8 cellular contexts compared by ENCODE assay signal in the genomic region with DNA sequence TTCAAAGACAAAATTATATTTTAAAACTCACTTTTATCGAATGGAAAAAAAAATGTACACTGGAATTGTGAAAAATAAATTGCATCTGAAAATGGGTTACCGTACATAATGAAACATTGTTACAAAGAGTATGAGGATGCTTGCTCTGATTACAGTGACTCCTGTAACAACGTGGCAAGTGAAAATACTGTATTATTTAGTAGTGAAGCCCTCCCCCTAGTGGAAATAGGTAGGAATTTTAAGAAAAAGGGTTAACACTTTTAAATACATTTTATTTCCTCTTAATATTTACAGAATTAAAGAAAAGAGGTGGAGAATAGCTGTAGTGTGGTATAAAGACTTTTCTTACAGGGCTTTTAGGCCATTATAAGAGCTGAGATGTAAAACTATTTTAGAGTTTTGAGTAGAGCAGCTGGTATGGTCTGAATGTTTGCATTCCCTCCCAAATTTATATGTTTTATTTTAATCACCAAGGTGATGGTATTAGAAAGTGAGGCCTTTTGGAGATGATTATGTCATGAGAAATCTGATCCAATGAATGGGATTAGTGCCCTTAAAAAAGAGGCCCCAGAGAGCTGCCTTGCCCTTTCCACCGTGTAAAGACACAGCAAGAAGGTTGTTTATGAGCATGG. TPM values are rescaled to one million over a fixed set of nuclear protein-coding genes. Genes with fewer than 3 reads are reported as not detected.
DNase-seq lines count a peak whose midpoint lies in the region; ATAC-seq, FAIRE-seq and TF ChIP-seq lines count a peak whose summit lies in the region.

No MANE protein-coding gene starts in this region.

- no peak overlapping the region for H3K4me3 Mint-ChIP-seq in activated T-cell treated with anti-CD3 and anti-CD28 coated beads, Interleukin-2, amount 50 U/mL, for 72 hours

- H3K9me3 Mint-ChIP-seq in activated T-cell treated with anti-CD3 and anti-CD28 coated beads, Interleukin-2, amount 50 U/mL, for 72 hours, result no peaks in the 10 kb centered on the region

- peaks cover 0 to 3% of the 10 kb centered on the region in 2 donors for H3K36me3 Mint-ChIP-seq in activated T-cell treated with anti-CD3 and anti-CD28 coated beads, Interleukin-2, amount 50 U/mL, for 72 hours (ENCODE audit: insufficient read depth in 2 of 2)

- TF ChIP-seq POLR2A in tibial nerve (IDR thresholded peaks at IDR 0.05), result no peak

- TF ChIP-seq EP300 in tibial nerve (IDR thresholded peaks at IDR 0.05), result no peak

- H3K27ac Mint-ChIP-seq in activated T-cell treated with anti-CD3 and anti-CD28 coated beads, Interleukin-2, amount 50 U/mL, for 72 hours, result no peak overlapping the region

- peak; percentile 60 to 68 for ATAC-seq in activated T-cell treated with anti-CD3 and anti-CD28 coated beads, Interleukin-2, amount 50 U/mL, for 72 hours (replicated peaks in 1 of 2)
- peak; percentile 66 for ATAC-seq in HG03135 (IDR thresholded peaks at IDR 0.05; ENCODE audit: unreplicated experiment)
- ATAC-seq in HG03039 (IDR thresholded peaks at IDR 0.05; ENCODE audit: unreplicated experiment), result no peak

- peak; percentile 41 for TF ChIP-seq CTCF in brain microvascular endothelial cell (IDR thresholded peaks at IDR 0.05; ENCODE audit: low read depth, low read length, missing control alignments)
- peak; percentile 57 to 87 (median 70) for TF ChIP-seq CTCF in tibial nerve (IDR thresholded peaks at IDR 0.05)

- no peaks in the 10 kb centered on the region for H3K4me1 Mint-ChIP-seq in activated T-cell treated with anti-CD3 and anti-CD28 coated beads, Interleukin-2, amount 50 U/mL, for 72 hours (ENCODE audit: low read depth)

- no peaks in the 10 kb centered on the region for H3K9me3 ChIP-seq in tibial nerve

- DNase-seq in activated T-cell treated with anti-CD3 and anti-CD28 coated beads, Interleukin-2, amount 50 U/mL, for 72 hours, result no peak
- no peak for DNase-seq in activated T-cell treated with anti-CD3 and anti-CD28 coated beads, Interleukin-2, amount 50 U/mL, for 48 hours
- DNase-seq in NCI-H526 (lab: John Stamatoyannopoulos, UW), result peak; percentile 78 to 87
- no peak for DNase-seq in brain microvascular endothelial cell
- DNase-seq in tibial nerve (ENCODE audit: low spot score in 2 of 2), result no peak

- H3K27ac ChIP-seq in brain microvascular endothelial cell (no peak overlapping the region), tibial nerve (no peak overlapping the region)

- FAIRE-seq in islet of Langerhans (lab: Jason Lieb, UNC), result peak; percentile 98

- in situ Hi-C loops in brain microvascular endothelial cell (cut with HindIII; ENCODE audit: low pct_ligation_motif_present, low sequenced_read_pairs), result loop anchor here (25.0 kb wide), 1 partner anchor 602 kb away; no protein-coding TSS in a partner anchor

- peaks cover 18% of the 10 kb centered on the region for H3K27me3 Mint-ChIP-seq in activated T-cell treated with anti-CD3 and anti-CD28 coated beads, Interleukin-2, amount 50 U/mL, for 72 hours (ENCODE audit: low read depth)

- H3K4me3 ChIP-seq in brain microvascular endothelial cell (ENCODE audit: low read depth, low read length), result no peak overlapping the region
- H3K4me3 ChIP-seq in tibial nerve, result no peak overlapping the region

- 15% methylated on average over 4 of the region's 4 CpGs for WGBS in tibial nerve, 2 donors

- H3K27me3 ChIP-seq in brain microvascular endothelial cell (replicated peaks), result no peaks in the 10 kb centered on the region
- H3K27me3 ChIP-seq in tibial nerve, result no peaks in the 10 kb centered on the region

- H3K4me1 ChIP-seq in tibial nerve, result peaks cover 0 to 7% (median 0%) of the 10 kb centered on the region in 4 donors

- H3K36me3 ChIP-seq in brain microvascular endothelial cell (replicated peaks) (no peaks in the 10 kb centered on the region), tibial nerve (peaks cover 0 to 7% (median 0%) of the 10 kb centered on the region in 3 donors)

RNA-seq across cellular contexts. Expression of a gene that starts 25.2 kb away (rescaled TPM):
- 10 to 100 TPM; 60.6 to 64.0 TPM for total RNA-seq in activated T-cell treated with anti-CD3 and anti-CD28 coated beads, Interleukin-2, amount 50 U/mL, for 72 hours
- 10 to 100 TPM; 46.1 to 91.8 (median 54.3) TPM for total RNA-seq in tibial nerve

RNA-seq across cellular contexts. Expression of a gene that starts 25.9 kb away (rescaled TPM):
- total RNA-seq in activated T-cell treated with anti-CD3 and anti-CD28 coated beads, Interleukin-2, amount 50 U/mL, for 72 hours, result 100 to 1,000 TPM; 159 to 168 TPM
- 10 to 100 TPM; 48.9 to 58.0 (median 52.1) TPM for total RNA-seq in tibial nerve

Comparison
In these comparisons a context has a peak if more than half of its experiments do, and no peak if none do; other contexts are left out.
1. DNase-seq: peak in NCI-H526 (2 of 2); none in activated T-cell treated with anti-CD3 and anti-CD28 coated beads, Interleukin-2, amount 50 U/mL, for 72 hours (0 of 2), activated T-cell treated with anti-CD3 and anti-CD28 coated beads, Interleukin-2, amount 50 U/mL, for 48 hours (0 of 2), brain microvascular endothelial cell (single experiment) and tibial nerve (0 of 2).